Comparison of ENCODE assay signal across 1 cellular context in the genomic region with DNA sequence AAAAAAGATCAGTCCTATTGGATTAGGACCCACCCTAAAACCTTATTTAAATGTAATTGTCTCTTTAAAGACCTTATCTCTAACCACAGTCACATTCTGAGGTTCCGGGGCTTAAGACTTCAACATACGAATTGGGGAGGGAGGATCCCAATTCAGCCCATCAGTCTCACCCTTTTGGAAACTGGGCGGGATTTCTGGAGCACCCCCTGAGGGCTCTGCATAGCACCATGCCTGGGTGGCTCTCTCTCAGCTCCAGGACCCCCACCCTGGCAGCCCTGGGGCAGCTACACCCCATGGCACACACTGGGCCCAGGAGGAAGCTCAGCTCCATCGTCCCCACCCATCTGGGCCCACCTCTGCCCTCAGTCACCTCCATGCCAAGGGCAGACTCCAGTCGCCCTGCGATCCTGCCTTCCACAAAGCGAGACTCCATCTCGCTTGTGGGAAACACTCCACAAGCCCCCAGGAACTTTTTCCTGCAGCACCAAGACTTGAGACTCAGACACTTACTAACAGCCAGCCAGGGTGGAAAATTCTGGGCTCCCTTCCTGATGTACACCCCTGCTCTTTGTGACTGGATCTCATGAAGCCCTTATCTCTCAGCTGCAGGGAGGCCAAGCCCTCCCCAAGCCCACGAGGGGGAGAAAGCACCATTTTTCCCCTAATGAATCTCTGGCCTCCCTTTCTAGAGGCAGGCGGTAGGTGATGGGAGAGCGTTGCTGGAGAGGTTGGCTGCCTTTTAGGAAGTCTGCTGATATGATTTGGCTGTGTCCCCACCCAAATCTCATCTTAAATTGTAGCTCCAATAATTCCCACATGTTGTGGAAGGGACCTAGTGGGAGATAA.
TF ChIP-seq lines count a peak whose summit lies in the region.

No MANE protein-coding gene starts in this region.

TF ChIP-seq in K562, 482 proteins besides CTCF, POLR2A, EP300 and RAD21 (continued from another document and continues in another):
- TF ChIP-seq TFAP4 (CRISPR knock-in tag; IDR thresholded peaks at IDR 0.05; ENCODE audit: borderline replicate concordance) = peak; percentile 87
- no peak for TF ChIP-seq ZNF79 (CRISPR knock-in tag; IDR thresholded peaks at IDR 0.05; ENCODE audit: low read depth)
- peak; percentile 24 for TF ChIP-seq CHD1 (IDR thresholded peaks at IDR 0.05; ENCODE audit: low read length)
- no peak for TF ChIP-seq ZFPM2 (CRISPR knock-in tag; IDR thresholded peaks at IDR 0.05)
- TF ChIP-seq CHAMP1 (IDR thresholded peaks at IDR 0.05) = peak; percentile 100
- TF ChIP-seq DPF2 (IDR thresholded peaks at IDR 0.05) = peak; percentile 89
- TF ChIP-seq, protein P1, sequence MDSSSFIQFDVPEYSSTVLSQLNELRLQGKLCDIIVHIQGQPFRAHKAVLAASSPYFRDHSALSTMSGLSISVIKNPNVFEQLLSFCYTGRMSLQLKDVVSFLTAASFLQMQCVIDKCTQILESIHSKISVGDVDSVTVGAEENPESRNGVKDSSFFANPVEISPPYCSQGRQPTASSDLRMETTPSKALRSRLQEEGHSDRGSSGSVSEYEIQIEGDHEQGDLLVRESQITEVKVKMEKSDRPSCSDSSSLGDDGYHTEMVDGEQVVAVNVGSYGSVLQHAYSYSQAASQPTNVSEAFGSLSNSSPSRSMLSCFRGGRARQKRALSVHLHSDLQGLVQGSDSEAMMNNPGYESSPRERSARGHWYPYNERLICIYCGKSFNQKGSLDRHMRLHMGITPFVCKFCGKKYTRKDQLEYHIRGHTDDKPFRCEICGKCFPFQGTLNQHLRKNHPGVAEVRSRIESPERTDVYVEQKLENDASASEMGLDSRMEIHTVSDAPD (CRISPR knock-in tag; IDR thresholded peaks at IDR 0.05) = no peak
- peak; percentile 68; the same call in 1 of the 2 replicates for TF ChIP-seq GATAD2B (IDR thresholded peaks at IDR 0.05; ENCODE audit: borderline replicate concordance)
- TF ChIP-seq NRF1 (conservative IDR thresholded peaks at IDR 0.05 in 1 of 2, IDR thresholded peaks at IDR 0.05 in 1 of 2) = 0 out of 4 replicates have a peak, but pooled peaks of 1 of the 2 experiments have one; percentile 8
- TF ChIP-seq RBBP5 (IDR thresholded peaks at IDR 0.05; ENCODE audit: borderline replicate concordance, insufficient read depth, low read length, poor library complexity, severe bottlenecking) = peak; percentile 69
- TF ChIP-seq, protein P2, sequence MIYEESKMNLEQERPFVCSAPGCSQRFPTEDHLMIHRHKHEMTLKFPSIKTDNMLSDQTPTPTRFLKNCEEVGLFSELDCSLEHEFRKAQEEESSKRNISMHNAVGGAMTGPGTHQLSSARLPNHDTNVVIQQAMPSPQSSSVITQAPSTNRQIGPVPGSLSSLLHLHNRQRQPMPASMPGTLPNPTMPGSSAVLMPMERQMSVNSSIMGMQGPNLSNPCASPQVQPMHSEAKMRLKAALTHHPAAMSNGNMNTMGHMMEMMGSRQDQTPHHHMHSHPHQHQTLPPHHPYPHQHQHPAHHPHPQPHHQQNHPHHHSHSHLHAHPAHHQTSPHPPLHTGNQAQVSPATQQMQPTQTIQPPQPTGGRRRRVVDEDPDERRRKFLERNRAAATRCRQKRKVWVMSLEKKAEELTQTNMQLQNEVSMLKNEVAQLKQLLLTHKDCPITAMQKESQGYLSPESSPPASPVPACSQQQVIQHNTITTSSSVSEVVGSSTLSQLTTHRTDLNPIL (CRISPR knock-in tag; IDR thresholded peaks at IDR 0.05) = no peak
- TF ChIP-seq POLR2AphosphoS5 (IDR thresholded peaks at IDR 0.05; ENCODE audit: control insufficient read depth, insufficient read depth, low read depth, low read length) = peak; percentile 66
- TF ChIP-seq, protein P3, sequence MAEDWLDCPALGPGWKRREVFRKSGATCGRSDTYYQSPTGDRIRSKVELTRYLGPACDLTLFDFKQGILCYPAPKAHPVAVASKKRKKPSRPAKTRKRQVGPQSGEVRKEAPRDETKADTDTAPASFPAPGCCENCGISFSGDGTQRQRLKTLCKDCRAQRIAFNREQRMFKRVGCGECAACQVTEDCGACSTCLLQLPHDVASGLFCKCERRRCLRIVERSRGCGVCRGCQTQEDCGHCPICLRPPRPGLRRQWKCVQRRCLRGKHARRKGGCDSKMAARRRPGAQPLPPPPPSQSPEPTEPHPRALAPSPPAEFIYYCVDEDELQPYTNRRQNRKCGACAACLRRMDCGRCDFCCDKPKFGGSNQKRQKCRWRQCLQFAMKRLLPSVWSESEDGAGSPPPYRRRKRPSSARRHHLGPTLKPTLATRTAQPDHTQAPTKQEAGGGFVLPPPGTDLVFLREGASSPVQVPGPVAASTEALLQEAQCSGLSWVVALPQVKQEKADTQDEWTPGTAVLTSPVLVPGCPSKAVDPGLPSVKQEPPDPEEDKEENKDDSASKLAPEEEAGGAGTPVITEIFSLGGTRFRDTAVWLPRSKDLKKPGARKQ (CRISPR knock-in tag; IDR thresholded peaks at IDR 0.05) = no peak
- no peak for TF ChIP-seq TBP (optimal IDR thresholded peaks at IDR 0.05; ENCODE audit: low read depth, low read length)
- TF ChIP-seq, protein P4, sequence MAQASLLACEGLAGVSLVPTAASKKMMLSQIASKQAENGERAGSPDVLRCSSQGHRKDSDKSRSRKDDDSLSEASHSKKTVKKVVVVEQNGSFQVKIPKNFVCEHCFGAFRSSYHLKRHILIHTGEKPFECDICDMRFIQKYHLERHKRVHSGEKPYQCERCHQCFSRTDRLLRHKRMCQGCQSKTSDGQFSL (CRISPR knock-in tag; IDR thresholded peaks at IDR 0.05) = peak; percentile 58; the same call in 1 of the 2 replicates
- TF ChIP-seq, protein P4 (tag; IDR thresholded peaks at IDR 0.05) = 0 out of 4 replicates have a peak, but pooled peaks of 1 of the 2 experiments have one; percentile 17
- TF ChIP-seq KDM5B (IDR thresholded peaks at IDR 0.05; ENCODE audit: insufficient replicate concordance, low read depth, low read length) = peak; percentile 38
- no peak for TF ChIP-seq EGR1 (conservative IDR thresholded peaks at IDR 0.05)
- no peak for TF ChIP-seq SUPT5H (IDR thresholded peaks at IDR 0.05)
- peak; percentile 58; the same call in 1 of the 2 replicates for TF ChIP-seq STAT5A (IDR thresholded peaks at IDR 0.05; ENCODE audit: borderline replicate concordance, low read length)
- no peak for TF ChIP-seq HIVEP1 (CRISPR knock-in tag; IDR thresholded peaks at IDR 0.05)
- peak; percentile 78 for TF ChIP-seq EHMT2 (IDR thresholded peaks at IDR 0.05)
- peak; percentile 59 for TF ChIP-seq ZBTB2 (IDR thresholded peaks at IDR 0.05)
- TF ChIP-seq ARID1B (IDR thresholded peaks at IDR 0.05) = peak; percentile 92
- TF ChIP-seq ZNF232 (CRISPR knock-in tag; IDR thresholded peaks at IDR 0.05) = no peak
- peak; percentile 74; the same call in 1 of the 2 replicates for TF ChIP-seq SOX6 (IDR thresholded peaks at IDR 0.05)
- TF ChIP-seq MTA1 (IDR thresholded peaks at IDR 0.05; ENCODE audit: borderline replicate concordance) = peak; percentile 57; the same call in 1 of the 2 replicates
- peak; percentile 84 for TF ChIP-seq TAL1 (IDR thresholded peaks at IDR 0.05)
- 0 out of 2 replicates have a peak, but pooled peaks have one; percentile 46 for TF ChIP-seq CBFB (CRISPR knock-in tag; IDR thresholded peaks at IDR 0.05)
- TF ChIP-seq ZNF592 (IDR thresholded peaks at IDR 0.05) = 0 out of 2 replicates have a peak, but pooled peaks have one; percentile 47
- peak; percentile 59; the same call in 1 of the 2 replicates for TF ChIP-seq ESRRA (IDR thresholded peaks at IDR 0.05; ENCODE audit: borderline replicate concordance, low read depth)
- TF ChIP-seq ZNF24 (IDR thresholded peaks at IDR 0.05) = 0 out of 2 replicates have a peak, but pooled peaks have one; percentile 14
- peak; percentile 97 for TF ChIP-seq CC2D1A (IDR thresholded peaks at IDR 0.05)
- peak; percentile 8; the same call in 1 of the 2 replicates for TF ChIP-seq ZNF609 (CRISPR knock-in tag; IDR thresholded peaks at IDR 0.05; ENCODE audit: borderline replicate concordance)
- 0 out of 2 replicates have a peak, but pooled peaks have one; percentile 39 for TF ChIP-seq SMARCC2 (IDR thresholded peaks at IDR 0.05; ENCODE audit: low read depth)
